ENCODE assay signal across 25 cellular contexts in the genomic region with DNA sequence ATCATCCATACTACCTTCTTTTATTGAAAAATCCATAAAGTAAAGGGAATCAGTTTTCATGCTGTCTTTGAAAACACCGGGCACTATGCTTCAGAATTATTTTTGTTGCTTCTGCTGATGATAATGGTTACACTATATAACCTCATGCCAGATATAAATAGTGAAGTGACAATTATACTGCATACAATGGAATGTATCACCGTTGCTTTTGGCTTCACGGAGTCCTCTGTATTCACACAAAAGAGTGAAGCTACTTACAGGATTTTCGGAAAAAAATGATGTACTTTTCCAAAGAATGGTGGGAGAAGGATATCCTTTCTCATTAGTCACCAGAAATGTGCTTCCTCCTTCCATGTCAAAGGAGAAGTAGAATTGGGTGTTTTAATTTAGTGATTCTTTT.
"Had no signal": no experiment of that assay in that cellular context is flagged by ENCODE, and none has a peak within 500 bp of the region (broad histone marks: within the 10 kb centered on the region; RNA-seq: fewer than 3 reads in every experiment).

No MANE protein-coding gene starts in this region.

- H3K4me3 ChIP-seq: esophagus squamous epithelium, lower lobe of right lung, mucosa of descending colon, pancreas, skin epidermis, thoracic aorta, tibial nerve, upper lobe of left lung had no signal

- H3K27ac ChIP-seq: esophagus squamous epithelium, lower lobe of right lung, pancreas, skin epidermis, thoracic aorta, tibial nerve, upper lobe of left lung had no signal

- FAIRE-seq: frontal cortex, keratinocyte, pancreas, urothelium cell line had no signal

- ATAC-seq: left ventricle myocardium superior; lower lobe of right lung; mucosa of descending colon; naive thymus-derived CD8-positive, alpha-beta T cell; pancreas; sciatic nerve; stimulated activated naive B cell treated with anti-CD40 and anti-IgM and Interleukin-4, amounts not matched to agents 10 μg/mL and 1 μg/mL and 100 μg/mL, for 72 hours had no signal

- H3K9me3 ChIP-seq: esophagus squamous epithelium, lower lobe of right lung, mucosa of descending colon, pancreas, thoracic aorta, tibial nerve, upper lobe of left lung had no signal

- H3K4me1 ChIP-seq: esophagus squamous epithelium, lower lobe of right lung, pancreas, tibial nerve, upper lobe of left lung had no signal

- DNase-seq: caudate nucleus; cerebellar nuclear complex; cortex of kidney; effector CD8-positive, alpha-beta T cell; endodermal cell; erythroblast; esophagus squamous epithelium; head of caudate nucleus; left ventricle myocardium superior; lower lobe of right lung; mucosa of descending colon; naive thymus-derived CD8-positive, alpha-beta T cell; occipital lobe; pancreas; stimulated activated CD4-positive, alpha-beta T cell treated with anti-CD3 and anti-CD28 coated beads, Interleukin-15, amount 100 ng/mL, for 24 hours; stimulated activated CD4-positive, alpha-beta T cell treated with anti-CD3 and anti-CD28 coated beads, Interleukin-2, amount 100 ng/mL, for 48 hours; stimulated activated naive B cell treated with anti-CD40 and anti-IgM and Interleukin-4, amounts not matched to agents 10 μg/mL and 1 μg/mL and 100 μg/mL, for 72 hours; upper lobe of left lung had no signal

- H3K36me3 ChIP-seq: esophagus squamous epithelium, lower lobe of right lung, pancreas, thoracic aorta, tibial nerve, upper lobe of left lung had no signal

- H3K27me3 ChIP-seq: esophagus squamous epithelium, pancreas, tibial nerve, upper lobe of left lung had no signal
